Comparison of ENCODE assay signal across 3 cellular contexts in genomic region chr5:138247800-138248199, GRCh38. TPM values are rescaled to one million over a fixed set of nuclear protein-coding genes. Genes with fewer than 3 reads are reported as not detected.
"Had no signal": no experiment of that assay in that cellular context is flagged by ENCODE, and none has a peak within 500 bp of the region (broad histone marks: within the 10 kb centered on the region; RNA-seq: fewer than 3 reads in every experiment).

No MANE protein-coding gene starts in this region.

RNA-seq across cellular contexts. Expression of gene GFRA3, which starts 26.6 kb away (rescaled TPM):
- total RNA-seq: GM23248, H4, HFFc6 had no signal
- polyA plus RNA-seq: GM23248 had no signal
